ENCODE assay signal across 1 cellular context in genomic region chr1:173190101-173190895, GRCh38.
TF ChIP-seq lines count a peak whose summit lies in the region.

No MANE protein-coding gene starts in this region.

TF ChIP-seq in HepG2, 621 proteins besides CTCF, POLR2A, EP300 and RAD21 (continued from another document):
- TF ChIP-seq MLX (CRISPR knock-in tag; IDR thresholded peaks at IDR 0.05): 0 out of 2 replicates have a peak, but pooled peaks have one; percentile 44
- peak; percentile 62 for TF ChIP-seq SOX5 (CRISPR knock-in tag; IDR thresholded peaks at IDR 0.05; ENCODE audit: borderline replicate concordance)
- TF ChIP-seq FOXK1 (CRISPR knock-in tag; IDR thresholded peaks at IDR 0.05; ENCODE audit: borderline replicate concordance, low read depth): 0 out of 2 replicates have a peak, but pooled peaks have one; percentile 39
